18 cellular contexts compared by ENCODE assay signal in the genomic region with DNA sequence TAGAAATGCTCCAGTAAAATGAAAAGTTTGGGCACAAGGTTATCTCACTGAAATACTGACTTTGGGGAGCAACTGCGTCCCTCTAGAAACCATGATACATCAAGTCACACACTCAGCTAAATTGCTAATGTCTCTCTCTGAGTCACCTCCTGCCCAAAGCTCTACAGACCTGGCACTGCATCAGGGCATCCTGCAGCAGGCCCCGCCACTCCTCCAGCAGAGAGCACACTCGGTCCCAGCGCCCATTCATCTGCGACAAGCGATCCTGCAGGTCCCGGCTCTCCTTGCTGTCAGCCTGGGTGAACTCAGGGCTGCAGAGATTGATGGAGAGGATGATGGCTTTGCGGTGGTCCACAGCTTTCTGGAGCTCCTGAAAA.
DNase-seq lines count a peak whose midpoint lies in the region; ATAC-seq and TF ChIP-seq lines count a peak whose summit lies in the region.
"Had no signal": no experiment of that assay in that cellular context is flagged by ENCODE, and none has a peak within 500 bp of the region (broad histone marks: within the 10 kb centered on the region; RNA-seq: fewer than 3 reads in every experiment).

No MANE protein-coding gene starts in this region.

- 94 to 95% methylated on average over 8 of the region's 8 CpGs for WGBS in tibial nerve, 2 donors

- H3K36me3 Mint-ChIP-seq in activated naive CD4-positive, alpha-beta T cell treated with anti-CD3 and anti-CD28 coated beads for 36 hours (ENCODE audit: low read depth), result peaks cover 19% of the 10 kb centered on the region
- H3K36me3 Mint-ChIP-seq: WTC11 had no signal

- H3K9me3 ChIP-seq in tibial nerve, result no peaks in the 10 kb centered on the region
- H3K9me3 ChIP-seq: pancreas had no signal

- CTCF ChIA-PET in activated naive CD4-positive, alpha-beta T cell treated with anti-CD3 and anti-CD28 coated beads for 36 hours (lab: Charles Lee), result interaction anchor here (0.6 to 0.9 kb wide), 3 partner anchors 10 to 133 kb away, joined by 3 to 4 read pairs (median 3); no protein-coding TSS in a partner anchor

- no peak overlapping the region for H3K4me3 Mint-ChIP-seq in activated naive CD4-positive, alpha-beta T cell treated with anti-CD3 and anti-CD28 coated beads for 36 hours
- H3K4me3 Mint-ChIP-seq: stimulated activated naive CD8-positive, alpha-beta T cell treated with anti-CD3 and anti-CD28 coated beads, Interleukin-15, amount 100 ng/mL, for 72 hours; WTC11 had no signal

- no peak for TF ChIP-seq POLR2A in tibial nerve (IDR thresholded peaks at IDR 0.05)

- TF ChIP-seq EP300 in tibial nerve (IDR thresholded peaks at IDR 0.05), result no peak

- H3K36me3 ChIP-seq in tibial nerve, result peaks cover 0 to 90% (median 0%) of the 10 kb centered on the region in 3 donors

- ATAC-seq in HG03469 (IDR thresholded peaks at IDR 0.05; ENCODE audit: unreplicated experiment), result no peak
- no peak for ATAC-seq in HG02678 (IDR thresholded peaks at IDR 0.05; ENCODE audit: unreplicated experiment)
- ATAC-seq: activated naive CD4-positive, alpha-beta T cell treated with anti-CD3 and anti-CD28 coated beads, Interleukin-2, amount 50 U/mL, for 72 hours; stimulated activated naive CD8-positive, alpha-beta T cell treated with anti-CD3 and anti-CD28 coated beads, Interleukin-15, amount 100 ng/mL, for 72 hours; WTC11 had no signal

- no peaks in the 10 kb centered on the region for H3K27me3 ChIP-seq in tibial nerve
- H3K27me3 ChIP-seq: pancreas had no signal

- intact Hi-C loops in activated naive CD4-positive, alpha-beta T cell treated with anti-CD3 and anti-CD28 coated beads for 36 hours (cut with micrococcal nuclease), result no loop called here

- DNase-seq in activated naive CD4-positive, alpha-beta T cell treated with anti-CD3 and anti-CD28 coated beads for 36 hours, result no peak
- no peak for DNase-seq in activated naive CD4-positive, alpha-beta T cell (lab: John Stamatoyannopoulos, UW)
- DNase-seq in NCI-H146 treated with DMSO at 0.1 percent for 48 hours (lab: John Stamatoyannopoulos, UW; ENCODE audit: unreplicated experiment) (peak; percentile 88), T1000 (lab: John Stamatoyannopoulos, UW) (peak; percentile 51), renal cortical epithelial cell (ENCODE audit: low read depth) (peak; percentile 18), tibial nerve (ENCODE audit: low spot score in 2 of 2) (no peak)
- DNase-seq: cerebellar nuclear complex; glutamatergic neuron; kidney; NCI-H2081 treated with DMSO at 0.1 percent for 48 hours; pancreas; stimulated activated naive CD8-positive, alpha-beta T cell treated with anti-CD3 and anti-CD28 coated beads, Interleukin-15, amount 100 ng/mL, for 72 hours had no signal

- no peak overlapping the region for H3K4me3 ChIP-seq in tibial nerve
- H3K4me3 ChIP-seq: pancreas, skin epidermis had no signal

- H3K27ac Mint-ChIP-seq in activated naive CD4-positive, alpha-beta T cell treated with anti-CD3 and anti-CD28 coated beads for 36 hours, result peak overlapping the region; percentile 14
- H3K27ac Mint-ChIP-seq: WTC11 had no signal

- no peaks in the 10 kb centered on the region for H3K9me3 Mint-ChIP-seq in activated naive CD4-positive, alpha-beta T cell treated with anti-CD3 and anti-CD28 coated beads for 36 hours
- H3K9me3 Mint-ChIP-seq: activated naive CD4-positive, alpha-beta T cell treated with anti-CD3 and anti-CD28 coated beads, Interleukin-2, amount 50 U/mL, for 72 hours; stimulated activated naive CD8-positive, alpha-beta T cell treated with anti-CD3 and anti-CD28 coated beads, Interleukin-15, amount 100 ng/mL, for 72 hours; WTC11 had no signal

- no peaks in the 10 kb centered on the region for H3K27me3 Mint-ChIP-seq in activated naive CD4-positive, alpha-beta T cell treated with anti-CD3 and anti-CD28 coated beads for 36 hours (ENCODE audit: low read depth)
- H3K27me3 Mint-ChIP-seq: stimulated activated naive CD8-positive, alpha-beta T cell treated with anti-CD3 and anti-CD28 coated beads, Interleukin-15, amount 100 ng/mL, for 72 hours had no signal

- TF ChIP-seq CTCF in tibial nerve (IDR thresholded peaks at IDR 0.05), result no peak

- H3K27ac ChIP-seq in tibial nerve, result no peak overlapping the region
- H3K27ac ChIP-seq: HL-60, pancreas, skin epidermis had no signal

- H3K4me1 Mint-ChIP-seq in activated naive CD4-positive, alpha-beta T cell treated with anti-CD3 and anti-CD28 coated beads for 36 hours (ENCODE audit: low read depth), result no peaks in the 10 kb centered on the region
- H3K4me1 Mint-ChIP-seq: stimulated activated naive CD8-positive, alpha-beta T cell treated with anti-CD3 and anti-CD28 coated beads, Interleukin-15, amount 100 ng/mL, for 72 hours; WTC11 had no signal

- H3K4me1 ChIP-seq in tibial nerve, result no peaks in the 10 kb centered on the region
- H3K4me1 ChIP-seq: pancreas had no signal

Comparison
In these comparisons a context has a peak if more than half of its experiments do, and no peak if none do; other contexts are left out.
1. DNase-seq: peak in NCI-H146 treated with DMSO at 0.1 percent for 48 hours (single experiment), T1000 (single experiment) and renal cortical epithelial cell (single experiment); none in activated naive CD4-positive, alpha-beta T cell treated with anti-CD3 and anti-CD28 coated beads for 36 hours (single experiment), activated naive CD4-positive, alpha-beta T cell (0 of 4) and tibial nerve (0 of 2).